ENCODE assay signal across 9 cellular contexts in the genomic region with DNA sequence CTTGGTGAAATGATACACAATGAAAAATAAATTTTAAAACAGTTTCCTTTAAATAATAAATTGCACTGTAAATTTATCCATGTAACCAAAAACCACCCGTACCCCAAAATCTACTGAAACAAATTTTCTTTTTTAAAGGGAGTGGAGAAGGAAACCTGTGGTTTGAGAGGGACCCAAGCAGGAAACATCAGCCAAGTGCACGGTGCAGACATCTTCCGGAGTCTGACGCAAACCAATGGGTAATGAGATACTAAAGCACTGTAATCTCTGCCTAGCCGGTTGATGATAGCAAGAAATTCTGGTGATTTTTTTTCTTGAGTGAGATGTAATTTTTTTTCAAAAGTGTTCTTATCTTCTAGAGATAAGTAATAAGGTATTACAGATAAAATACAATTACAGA.
A peak's percentile ranks its signal among the peaks of the same experiment; 100 is the strongest.
DNase-seq lines count a peak whose midpoint lies in the region; ATAC-seq and TF ChIP-seq lines count a peak whose summit lies in the region.
"Had no signal": no experiment of that assay in that cellular context is flagged by ENCODE, and none has a peak within 500 bp of the region (broad histone marks: within the 10 kb centered on the region; RNA-seq: fewer than 3 reads in every experiment).

No MANE protein-coding gene starts in this region.

- no peak for TF ChIP-seq EP300 in sigmoid colon (IDR thresholded peaks at IDR 0.05)

- no peak overlapping the region for H3K27ac ChIP-seq in sigmoid colon
- H3K27ac ChIP-seq: testis had no signal

- DNase-seq in activated CD4-positive, alpha-beta T cell treated with anti-CD3 and anti-CD28 coated beads for 1 hour = peak; percentile 24
- peak; percentile 69 for DNase-seq in central memory CD4-positive, alpha-beta T cell
- peak; percentile 14 to 32 for DNase-seq in stimulated activated CD8-positive, alpha-beta memory T cell treated with anti-CD3 and anti-CD28 coated beads, Interleukin-7, amount 100 ng/mL, for 4 hours (ENCODE audit: low read depth in 2 of 2)
- no peak for DNase-seq in sigmoid colon
- DNase-seq in SK-N-DZ (ENCODE audit: low spot score) = no peak
- DNase-seq: cerebellar nuclear complex, testis had no signal

- TF ChIP-seq POLR2A in sigmoid colon (IDR thresholded peaks at IDR 0.05) = no peak

- no peaks in the 10 kb centered on the region for H3K27me3 ChIP-seq in sigmoid colon
- H3K27me3 ChIP-seq: testis had no signal

- ATAC-seq in HG02678 (IDR thresholded peaks at IDR 0.05; ENCODE audit: unreplicated experiment) (peak; percentile 46), GM19455 (IDR thresholded peaks at IDR 0.05; ENCODE audit: unreplicated experiment) (no peak)

- peaks cover 0 to 11% (median 0%) of the 10 kb centered on the region in 4 donors for H3K36me3 ChIP-seq in sigmoid colon

- H3K9me3 ChIP-seq in sigmoid colon = no peaks in the 10 kb centered on the region
- H3K9me3 ChIP-seq: testis had no signal

- 50 to 86% methylated on average over 5 of the region's 5 CpGs for WGBS in sigmoid colon, 2 donors

- intact Hi-C loops in sigmoid colon (cut with DNase I) = no loop called here

- no peak overlapping the region for H3K4me3 ChIP-seq in sigmoid colon
- H3K4me3 ChIP-seq: testis had no signal

- no peak for TF ChIP-seq CTCF in sigmoid colon (IDR thresholded peaks at IDR 0.05)

- peaks cover 0 to 5% (median 3%) of the 10 kb centered on the region in 4 donors for H3K4me1 ChIP-seq in sigmoid colon

Comparison
In these comparisons a context has a peak if more than half of its experiments do, and no peak if none do; other contexts are left out.
1. DNase-seq: peak in activated CD4-positive, alpha-beta T cell treated with anti-CD3 and anti-CD28 coated beads for 1 hour (single experiment), central memory CD4-positive, alpha-beta T cell (single experiment) and stimulated activated CD8-positive, alpha-beta memory T cell treated with anti-CD3 and anti-CD28 coated beads, Interleukin-7, amount 100 ng/mL, for 4 hours (2 of 2); none in sigmoid colon (single experiment) and SK-N-DZ (single experiment).